2 cellular contexts compared by ENCODE assay signal in the genomic region with DNA sequence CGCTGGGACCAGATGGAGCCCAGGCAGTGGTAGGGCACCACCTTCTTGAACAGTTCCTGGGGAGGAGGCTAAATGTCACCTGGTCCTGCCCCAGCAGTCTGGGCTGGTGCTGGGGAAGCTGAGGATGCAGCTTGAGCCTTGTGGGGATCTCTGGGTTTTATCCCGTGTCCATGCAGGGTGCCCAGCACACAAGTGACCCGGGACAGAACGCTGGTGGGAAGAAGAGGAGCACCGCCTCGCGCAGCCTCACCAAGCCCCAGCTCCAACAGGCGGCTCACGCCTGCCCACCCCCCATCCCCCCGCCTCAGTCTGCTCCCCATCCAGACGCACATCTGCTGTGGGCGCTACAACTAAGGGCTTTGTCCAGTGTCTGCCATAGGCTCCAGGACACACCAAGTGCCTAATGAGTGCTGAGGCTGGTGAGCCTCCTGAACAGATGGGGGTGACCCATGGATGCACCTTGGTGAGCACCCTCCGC.
TF ChIP-seq lines count a peak whose summit lies in the region.

No MANE protein-coding gene starts in this region.

TF ChIP-seq in HepG2, 621 proteins besides CTCF, POLR2A, EP300 and RAD21:
- TF ChIP-seq, protein P1, sequence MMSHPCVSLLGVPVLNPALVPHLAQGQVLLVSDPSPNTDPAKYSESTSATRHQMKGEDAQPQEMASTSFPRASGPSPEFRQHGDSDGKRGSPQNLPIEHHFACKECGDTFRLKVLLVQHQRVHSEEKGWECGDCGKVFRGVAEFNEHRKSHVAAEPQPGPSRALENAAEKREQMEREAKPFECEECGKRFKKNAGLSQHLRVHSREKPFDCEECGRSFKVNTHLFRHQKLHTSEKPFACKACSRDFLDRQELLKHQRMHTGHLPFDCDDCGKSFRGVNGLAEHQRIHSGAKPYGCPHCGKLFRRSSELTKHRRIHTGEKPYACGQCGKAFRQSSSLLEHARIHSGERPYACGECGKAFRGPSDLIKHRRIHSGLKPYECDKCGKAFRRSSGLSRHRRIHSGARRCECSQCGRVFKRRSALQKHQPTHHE (CRISPR knock-in tag; IDR thresholded peaks at IDR 0.05; ENCODE audit: borderline replicate concordance), result no peak
- TF ChIP-seq PHF8 (CRISPR knock-in tag; IDR thresholded peaks at IDR 0.05), result no peak
- no peak for TF ChIP-seq ZNF333 (CRISPR knock-in tag; IDR thresholded peaks at IDR 0.05; ENCODE audit: borderline replicate concordance)
- TF ChIP-seq SETDB1 (CRISPR knock-in tag; IDR thresholded peaks at IDR 0.05; ENCODE audit: borderline replicate concordance), result no peak
- TF ChIP-seq, protein P2, sequence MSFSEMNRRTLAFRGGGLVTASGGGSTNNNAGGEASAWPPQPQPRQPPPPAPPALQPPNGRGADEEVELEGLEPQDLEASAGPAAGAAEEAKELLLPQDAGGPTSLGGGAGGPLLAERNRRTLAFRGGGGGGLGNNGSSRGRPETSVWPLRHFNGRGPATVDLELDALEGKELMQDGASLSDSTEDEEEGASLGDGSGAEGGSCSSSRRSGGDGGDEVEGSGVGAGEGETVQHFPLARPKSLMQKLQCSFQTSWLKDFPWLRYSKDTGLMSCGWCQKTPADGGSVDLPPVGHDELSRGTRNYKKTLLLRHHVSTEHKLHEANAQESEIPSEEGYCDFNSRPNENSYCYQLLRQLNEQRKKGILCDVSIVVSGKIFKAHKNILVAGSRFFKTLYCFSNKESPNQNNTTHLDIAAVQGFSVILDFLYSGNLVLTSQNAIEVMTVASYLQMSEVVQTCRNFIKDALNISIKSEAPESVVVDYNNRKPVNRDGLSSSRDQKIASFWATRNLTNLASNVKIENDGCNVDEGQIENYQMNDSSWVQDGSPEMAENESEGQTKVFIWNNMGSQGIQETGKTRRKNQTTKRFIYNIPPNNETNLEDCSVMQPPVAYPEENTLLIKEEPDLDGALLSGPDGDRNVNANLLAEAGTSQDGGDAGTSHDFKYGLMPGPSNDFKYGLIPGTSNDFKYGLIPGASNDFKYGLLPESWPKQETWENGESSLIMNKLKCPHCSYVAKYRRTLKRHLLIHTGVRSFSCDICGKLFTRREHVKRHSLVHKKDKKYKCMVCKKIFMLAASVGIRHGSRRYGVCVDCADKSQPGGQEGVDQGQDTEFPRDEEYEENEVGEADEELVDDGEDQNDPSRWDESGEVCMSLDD (CRISPR knock-in tag; IDR thresholded peaks at IDR 0.05; ENCODE audit: borderline replicate concordance), result no peak

TF ChIP-seq in SK-N-SH treated with all-trans-retinoic acid at 6 μM for 48 hours, 23 proteins besides CTCF, POLR2A, EP300 and RAD21:
- TF ChIP-seq TOX (CRISPR knock-in tag; IDR thresholded peaks at IDR 0.05; ENCODE audit: borderline replicate concordance), result no peak
- TF ChIP-seq, protein P3, sequence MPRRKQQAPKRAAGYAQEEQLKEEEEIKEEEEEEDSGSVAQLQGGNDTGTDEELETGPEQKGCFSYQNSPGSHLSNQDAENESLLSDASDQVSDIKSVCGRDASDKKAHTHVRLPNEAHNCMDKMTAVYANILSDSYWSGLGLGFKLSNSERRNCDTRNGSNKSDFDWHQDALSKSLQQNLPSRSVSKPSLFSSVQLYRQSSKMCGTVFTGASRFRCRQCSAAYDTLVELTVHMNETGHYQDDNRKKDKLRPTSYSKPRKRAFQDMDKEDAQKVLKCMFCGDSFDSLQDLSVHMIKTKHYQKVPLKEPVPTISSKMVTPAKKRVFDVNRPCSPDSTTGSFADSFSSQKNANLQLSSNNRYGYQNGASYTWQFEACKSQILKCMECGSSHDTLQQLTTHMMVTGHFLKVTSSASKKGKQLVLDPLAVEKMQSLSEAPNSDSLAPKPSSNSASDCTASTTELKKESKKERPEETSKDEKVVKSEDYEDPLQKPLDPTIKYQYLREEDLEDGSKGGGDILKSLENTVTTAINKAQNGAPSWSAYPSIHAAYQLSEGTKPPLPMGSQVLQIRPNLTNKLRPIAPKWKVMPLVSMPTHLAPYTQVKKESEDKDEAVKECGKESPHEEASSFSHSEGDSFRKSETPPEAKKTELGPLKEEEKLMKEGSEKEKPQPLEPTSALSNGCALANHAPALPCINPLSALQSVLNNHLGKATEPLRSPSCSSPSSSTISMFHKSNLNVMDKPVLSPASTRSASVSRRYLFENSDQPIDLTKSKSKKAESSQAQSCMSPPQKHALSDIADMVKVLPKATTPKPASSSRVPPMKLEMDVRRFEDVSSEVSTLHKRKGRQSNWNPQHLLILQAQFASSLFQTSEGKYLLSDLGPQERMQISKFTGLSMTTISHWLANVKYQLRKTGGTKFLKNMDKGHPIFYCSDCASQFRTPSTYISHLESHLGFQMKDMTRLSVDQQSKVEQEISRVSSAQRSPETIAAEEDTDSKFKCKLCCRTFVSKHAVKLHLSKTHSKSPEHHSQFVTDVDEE (CRISPR knock-in tag; IDR thresholded peaks at IDR 0.05), result no peak
- no peak for TF ChIP-seq ZNF565 (CRISPR knock-in tag; conservative IDR thresholded peaks at IDR 0.05; ENCODE audit: low read depth)
- TF ChIP-seq ZNF8 (CRISPR knock-in tag; IDR thresholded peaks at IDR 0.05), result no peak
- no peak for TF ChIP-seq ARNTL (CRISPR knock-in tag; IDR thresholded peaks at IDR 0.05; ENCODE audit: borderline replicate concordance, low read depth)
- TF ChIP-seq PATZ1 (CRISPR knock-in tag; IDR thresholded peaks at IDR 0.05; ENCODE audit: borderline replicate concordance), result no peak
- no peak for TF ChIP-seq ZFP30 (CRISPR knock-in tag; IDR thresholded peaks at IDR 0.05)
- no peak for TF ChIP-seq POU6F1 (CRISPR knock-in tag; IDR thresholded peaks at IDR 0.05; ENCODE audit: borderline replicate concordance, low read depth)
- TF ChIP-seq ESRRG (CRISPR knock-in tag; IDR thresholded peaks at IDR 0.05), result no peak
- TF ChIP-seq, protein P4, sequence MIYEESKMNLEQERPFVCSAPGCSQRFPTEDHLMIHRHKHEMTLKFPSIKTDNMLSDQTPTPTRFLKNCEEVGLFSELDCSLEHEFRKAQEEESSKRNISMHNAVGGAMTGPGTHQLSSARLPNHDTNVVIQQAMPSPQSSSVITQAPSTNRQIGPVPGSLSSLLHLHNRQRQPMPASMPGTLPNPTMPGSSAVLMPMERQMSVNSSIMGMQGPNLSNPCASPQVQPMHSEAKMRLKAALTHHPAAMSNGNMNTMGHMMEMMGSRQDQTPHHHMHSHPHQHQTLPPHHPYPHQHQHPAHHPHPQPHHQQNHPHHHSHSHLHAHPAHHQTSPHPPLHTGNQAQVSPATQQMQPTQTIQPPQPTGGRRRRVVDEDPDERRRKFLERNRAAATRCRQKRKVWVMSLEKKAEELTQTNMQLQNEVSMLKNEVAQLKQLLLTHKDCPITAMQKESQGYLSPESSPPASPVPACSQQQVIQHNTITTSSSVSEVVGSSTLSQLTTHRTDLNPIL (CRISPR knock-in tag; IDR thresholded peaks at IDR 0.05; ENCODE audit: low read depth), result no peak
- TF ChIP-seq PPARA (CRISPR knock-in tag; IDR thresholded peaks at IDR 0.05; ENCODE audit: borderline replicate concordance), result no peak
- no peak for TF ChIP-seq GLIS3 (CRISPR knock-in tag; IDR thresholded peaks at IDR 0.05)
- no peak for TF ChIP-seq ISL1 (CRISPR knock-in tag; IDR thresholded peaks at IDR 0.05)
- no peak for TF ChIP-seq TCF4 (CRISPR knock-in tag; IDR thresholded peaks at IDR 0.05; ENCODE audit: borderline replicate concordance)
- no peak for TF ChIP-seq RARB (CRISPR knock-in tag; IDR thresholded peaks at IDR 0.05)
- no peak for TF ChIP-seq SNAI2 (CRISPR knock-in tag; IDR thresholded peaks at IDR 0.05)
- TF ChIP-seq, protein P5, sequence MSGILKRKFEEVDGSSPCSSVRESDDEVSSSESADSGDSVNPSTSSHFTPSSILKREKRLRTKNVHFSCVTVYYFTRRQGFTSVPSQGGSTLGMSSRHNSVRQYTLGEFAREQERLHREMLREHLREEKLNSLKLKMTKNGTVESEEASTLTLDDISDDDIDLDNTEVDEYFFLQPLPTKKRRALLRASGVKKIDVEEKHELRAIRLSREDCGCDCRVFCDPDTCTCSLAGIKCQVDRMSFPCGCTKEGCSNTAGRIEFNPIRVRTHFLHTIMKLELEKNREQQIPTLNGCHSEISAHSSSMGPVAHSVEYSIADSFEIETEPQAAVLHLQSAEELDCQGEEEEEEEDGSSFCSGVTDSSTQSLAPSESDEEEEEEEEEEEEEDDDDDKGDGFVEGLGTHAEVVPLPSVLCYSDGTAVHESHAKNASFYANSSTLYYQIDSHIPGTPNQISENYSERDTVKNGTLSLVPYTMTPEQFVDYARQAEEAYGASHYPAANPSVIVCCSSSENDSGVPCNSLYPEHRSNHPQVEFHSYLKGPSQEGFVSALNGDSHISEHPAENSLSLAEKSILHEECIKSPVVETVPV (CRISPR knock-in tag; IDR thresholded peaks at IDR 0.05), result no peak
